ENCODE assay signal across 8 cellular contexts in the genomic region with DNA sequence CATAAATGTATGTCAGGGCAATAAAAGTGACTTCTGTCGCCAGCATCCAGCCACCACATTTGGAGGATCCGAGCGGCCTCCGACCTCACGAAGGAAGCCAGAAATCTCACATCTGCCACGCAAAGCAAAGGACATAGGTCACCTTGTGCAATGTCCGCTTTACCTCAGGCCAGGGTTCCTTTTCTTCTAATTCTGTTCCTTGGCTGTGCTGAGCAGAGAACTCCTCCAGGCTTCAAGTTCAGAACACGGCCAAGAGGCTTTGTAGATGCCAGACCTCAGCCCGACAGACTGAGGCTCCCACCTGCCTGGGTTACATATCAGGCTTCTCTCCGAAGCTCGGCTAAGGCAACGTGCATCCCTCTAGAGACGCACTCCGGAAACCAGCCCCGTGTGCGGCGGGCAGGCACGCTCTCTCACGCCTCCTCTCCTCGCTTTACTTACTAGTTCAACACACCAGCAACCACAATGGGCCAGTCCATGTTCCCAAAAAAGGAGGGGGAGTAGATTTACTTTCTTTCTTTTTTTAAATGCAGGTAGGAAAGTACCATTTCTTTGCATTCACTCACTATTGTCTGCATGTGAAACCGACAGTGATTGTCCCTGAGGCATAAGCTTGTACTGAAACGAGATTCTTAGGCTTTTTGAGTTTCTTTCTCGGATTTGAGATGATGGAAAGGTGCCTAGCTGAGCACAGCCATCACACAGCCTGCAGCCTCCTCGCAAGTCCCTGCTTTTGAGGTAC.
DNase-seq lines count a peak whose midpoint lies in the region; ATAC-seq and TF ChIP-seq lines count a peak whose summit lies in the region.

No MANE protein-coding gene starts in this region.

- H3K36me3 ChIP-seq in BE2C (no peaks in the 10 kb centered on the region), muscle layer of colon (ENCODE audit: insufficient read depth, low read length) (no peaks in the 10 kb centered on the region)

- TF ChIP-seq CTCF in BE2C (IDR thresholded peaks at IDR 0.05; ENCODE audit: low read depth, low read length) = no peak

- peak overlapping the region; percentile 25 for H3K9ac ChIP-seq in muscle layer of colon (ENCODE audit: low read length)

- H3K9me3 ChIP-seq in BE2C = no peaks in the 10 kb centered on the region
- H3K9me3 ChIP-seq in muscle layer of colon (ENCODE audit: low read length) = no peaks in the 10 kb centered on the region

- H3K4me3 ChIP-seq in BE2C (ENCODE audit: low read depth, low read length) (peak overlapping the region; percentile 83), muscle layer of colon (ENCODE audit: low read depth in 1 of 2, low read length in 2 of 2) (peak overlapping the region; percentile 38 to 58)

- H3K4me1 ChIP-seq in BE2C (peaks cover 3% of the 10 kb centered on the region), muscle layer of colon (ENCODE audit: insufficient read depth, low read length) (peaks cover 12% of the 10 kb centered on the region)

- peak; percentile 97 for ATAC-seq in HG03442 (IDR thresholded peaks at IDR 0.05; ENCODE audit: unreplicated experiment)

- H3K27me3 ChIP-seq in BE2C (no peaks in the 10 kb centered on the region), muscle layer of colon (ENCODE audit: control insufficient read depth in 1 of 2, insufficient read depth in 2 of 2, low read length in 2 of 2) (no peaks in the 10 kb centered on the region)

- H3K27ac ChIP-seq in epithelial cell of prostate (peak overlapping the region; percentile 84), muscle layer of colon (ENCODE audit: low read depth, low read length) (peak overlapping the region; percentile 73)

- DNase-seq in BE2C (peak; percentile 87), GM19240 (ENCODE audit: insufficient read length, low spot score) (peak; percentile 89), NCI-H82 (lab: John Stamatoyannopoulos, UW) (peak; percentile 86), epithelial cell of prostate (ENCODE audit: low read depth, low spot score) (peak; percentile 84)
- DNase-seq in activated CD8-positive, alpha-beta memory T cell treated with anti-CD3 and anti-CD28 coated beads, Interleukin-2, amount 50 U/mL, for 4 hours = peak; percentile 83
- DNase-seq in stimulated activated CD8-positive, alpha-beta memory T cell treated with anti-CD3 and anti-CD28 coated beads, Interleukin-7, amount 100 ng/mL, for 24 hours (ENCODE audit: low read depth) = peak; percentile 63

Comparison
In these comparisons a context has a peak if more than half of its experiments do, and no peak if none do; other contexts are left out.
1. Peak in every context shown above with its lines: DNase-seq, ATAC-seq, H3K4me3 ChIP-seq and H3K27ac ChIP-seq.